ENCODE assay signal across 15 cellular contexts in genomic region chr3:175002732-175003143, GRCh38.
DNase-seq lines count a peak whose midpoint lies in the region; ATAC-seq and TF ChIP-seq lines count a peak whose summit lies in the region.
"Had no signal": no experiment of that assay in that cellular context is flagged by ENCODE, and none has a peak within 500 bp of the region (broad histone marks: within the 10 kb centered on the region; RNA-seq: fewer than 3 reads in every experiment).

No MANE protein-coding gene starts in this region.

- no peak overlapping the region for H3K27ac Mint-ChIP-seq in CD4-positive, alpha-beta memory T cell
- H3K27ac Mint-ChIP-seq: activated CD8-positive, alpha-beta T cell treated with anti-CD3 and anti-CD28 coated beads, Interleukin-2, amount 10 ng/mL, durations not matched to agents 7 days and 5 days; brain; CD4-positive, alpha-beta T cell; effector memory CD8-positive, alpha-beta T cell had no signal

- no peaks in the 10 kb centered on the region for H3K9me2 ChIP-seq in PC-3 (replicated peaks; ENCODE audit: low read length)

- H3K4me1 ChIP-seq in PC-3 (ENCODE audit: insufficient read depth, low read length) (peaks cover 34% of the 10 kb centered on the region), osteoblast (ENCODE audit: insufficient read depth, low read length) (peaks cover 23% of the 10 kb centered on the region)
- no peaks in the 10 kb centered on the region for H3K4me1 ChIP-seq in CD4-positive, alpha-beta memory T cell (ENCODE audit: insufficient read depth, low read length)
- H3K4me1 ChIP-seq: prostate gland had no signal

- intact Hi-C loops in PC-3 (cut with micrococcal nuclease) = no loop called here
- intact Hi-C loops in CD4-positive, alpha-beta memory T cell (cut with micrococcal nuclease) = no loop called here

- H3K9me3 ChIP-seq in PC-3 (ENCODE audit: low read length) (no peaks in the 10 kb centered on the region), osteoblast (ENCODE audit: low read depth, low read length) (no peaks in the 10 kb centered on the region)
- no peaks in the 10 kb centered on the region for H3K9me3 ChIP-seq in CD4-positive, alpha-beta memory T cell (ENCODE audit: control insufficient read depth in 1 of 2, low read length in 2 of 2)
- H3K9me3 ChIP-seq: prostate gland had no signal

- no peaks in the 10 kb centered on the region for H3F3A ChIP-seq in PC-3 (ENCODE audit: low read length, unreplicated experiment)

- no peak overlapping the region for H3K4me2 ChIP-seq in PC-3 (ENCODE audit: low read length)
- no peak overlapping the region for H3K4me2 ChIP-seq in osteoblast (ENCODE audit: insufficient read depth, low read length)

- H3K4me3 Mint-ChIP-seq in CD4-positive, alpha-beta memory T cell = no peak overlapping the region
- H3K4me3 Mint-ChIP-seq: activated CD8-positive, alpha-beta T cell treated with anti-CD3 and anti-CD28 coated beads, Interleukin-2, amount 10 ng/mL, durations not matched to agents 7 days and 5 days; brain; CD4-positive, alpha-beta T cell; effector memory CD8-positive, alpha-beta T cell had no signal

- no peak overlapping the region for H3K9ac ChIP-seq in PC-3 (ENCODE audit: low read length)

- no peaks in the 10 kb centered on the region for H4K20me1 ChIP-seq in PC-3 (ENCODE audit: low read length)
- no peaks in the 10 kb centered on the region for H4K20me1 ChIP-seq in osteoblast (ENCODE audit: insufficient read depth, low read length)

- CTCF ChIA-PET in PC-3 (lab: Charles Lee) = no interaction called here
- CTCF ChIA-PET in CD4-positive, alpha-beta memory T cell (lab: Charles Lee; ENCODE audit: partially characterized antibody) = no interaction called here

- peak; percentile 100 for DNase-seq in EH (ENCODE audit: low read depth)
- DNase-seq in PC-3 = peak; percentile 81
- DNase-seq in dedifferentiated amniotic fluid mesenchymal stem cell (ENCODE audit: extremely low spot score) = peak; percentile 98
- DNase-seq in osteoblast (ENCODE audit: insufficient read length, low spot score, missing footprints) = no peak
- no peak for DNase-seq in NCI-H187 treated with DMSO at 0.1 percent for 48 hours (lab: John Stamatoyannopoulos, UW)
- DNase-seq in CD4-positive, alpha-beta memory T cell = no peak
- DNase-seq in DMS79 treated with DMSO at 0.1 percent for 48 hours (lab: John Stamatoyannopoulos, UW) = no peak
- DNase-seq: activated CD8-positive, alpha-beta T cell treated with anti-CD3 and anti-CD28 coated beads, Interleukin-2, amount 10 ng/mL, durations not matched to agents 7 days and 5 days; activated effector memory CD4-positive, alpha-beta T cell treated with Interleukin-2 at 50 U/mL for 16 hours; CD4-positive, alpha-beta T cell; effector memory CD8-positive, alpha-beta T cell; head of caudate nucleus had no signal

- H3K27ac ChIP-seq in PC-3 (ENCODE audit: low read length) = peak overlapping the region; percentile 58
- peak overlapping the region; percentile 91 for H3K27ac ChIP-seq in osteoblast (ENCODE audit: low read depth, low read length)
- H3K27ac ChIP-seq in CD4-positive, alpha-beta memory T cell (ENCODE audit: low read depth, low read length) = no peak overlapping the region
- H3K27ac ChIP-seq: prostate gland had no signal

- peaks cover 0 to 6% (median 2%) of the 10 kb centered on the region in 8 donors for H3K9me3 Mint-ChIP-seq in CD4-positive, alpha-beta memory T cell
- H3K9me3 Mint-ChIP-seq: brain had no signal

- H2AFZ ChIP-seq in PC-3 (ENCODE audit: low read length) = no peak overlapping the region
- H2AFZ ChIP-seq in osteoblast (ENCODE audit: low read length) = no peak overlapping the region

- H3K4me1 Mint-ChIP-seq in CD4-positive, alpha-beta memory T cell = no peaks in the 10 kb centered on the region

- no peaks in the 10 kb centered on the region for H3K27me3 Mint-ChIP-seq in CD4-positive, alpha-beta memory T cell
- H3K27me3 Mint-ChIP-seq: brain; CD4-positive, alpha-beta T cell; effector memory CD8-positive, alpha-beta T cell had no signal

- H3K4me3 ChIP-seq in PC-3 (ENCODE audit: low read length) (no peak overlapping the region), osteoblast (ENCODE audit: insufficient read depth, low read length) (no peak overlapping the region)
- H3K4me3 ChIP-seq in CD4-positive, alpha-beta memory T cell (ENCODE audit: low read length in 2 of 2) = no peak overlapping the region
- H3K4me3 ChIP-seq: prostate gland had no signal

- H3K27me3 ChIP-seq in PC-3 (ENCODE audit: low read length) (no peaks in the 10 kb centered on the region), osteoblast (ENCODE audit: insufficient read depth, low read length) (no peaks in the 10 kb centered on the region)
- no peaks in the 10 kb centered on the region for H3K27me3 ChIP-seq in CD4-positive, alpha-beta memory T cell (ENCODE audit: insufficient read depth, low read length)

- POLR2A ChIA-PET in PC-3 (lab: Charles Lee; ENCODE audit: unreplicated experiment) = no interaction called here
- POLR2A ChIA-PET in CD4-positive, alpha-beta memory T cell (lab: Charles Lee; ENCODE audit: partially characterized antibody) = no interaction called here

- no peak for TF ChIP-seq CTCF in PC-3 (conservative IDR thresholded peaks at IDR 0.05; ENCODE audit: low read depth, low read length)
- TF ChIP-seq CTCF in osteoblast (IDR thresholded peaks at IDR 0.05; ENCODE audit: extremely low read depth, low read depth, low read length) = no peak

- no peaks in the 10 kb centered on the region for H3K36me3 Mint-ChIP-seq in CD4-positive, alpha-beta memory T cell
- H3K36me3 Mint-ChIP-seq: brain had no signal

- H3K79me2 ChIP-seq in PC-3 (ENCODE audit: low read length) (no peaks in the 10 kb centered on the region), osteoblast (ENCODE audit: insufficient read depth, low read length) (no peaks in the 10 kb centered on the region)

- H3K36me3 ChIP-seq in PC-3 (ENCODE audit: low read depth, low read length) = no peaks in the 10 kb centered on the region
- no peaks in the 10 kb centered on the region for H3K36me3 ChIP-seq in osteoblast (ENCODE audit: insufficient read depth, low read length)
- H3K36me3 ChIP-seq in CD4-positive, alpha-beta memory T cell (ENCODE audit: insufficient read depth, low read length) = no peaks in the 10 kb centered on the region
- H3K36me3 ChIP-seq: prostate gland had no signal

- ATAC-seq in PC-3 = peak; percentile 74
- no peak for ATAC-seq in HG02885 (IDR thresholded peaks at IDR 0.05; ENCODE audit: poor library complexity, unreplicated experiment)
- ATAC-seq: activated CD8-positive, alpha-beta T cell treated with anti-CD3 and anti-CD28 coated beads, Interleukin-2, amount 10 ng/mL, durations not matched to agents 7 days and 5 days; effector memory CD8-positive, alpha-beta T cell had no signal

- BruUV-seq in PC-3 (replicated peaks; lab: Mats Ljungman, UMichigan) = no TSS peak

Comparison
In these comparisons a context has a peak if more than half of its experiments do, and no peak if none do; other contexts are left out.
1. DNase-seq: peak in EH (single experiment), PC-3 (single experiment) and dedifferentiated amniotic fluid mesenchymal stem cell (single experiment); none in osteoblast (single experiment), NCI-H187 treated with DMSO at 0.1 percent for 48 hours (single experiment), CD4-positive, alpha-beta memory T cell (0 of 5) and DMS79 treated with DMSO at 0.1 percent for 48 hours (single experiment).